Comparison of ENCODE assay signal across 21 cellular contexts in genomic region chr18:13139885-13140450, GRCh38.
DNase-seq lines count a peak whose midpoint lies in the region; ATAC-seq and TF ChIP-seq lines count a peak whose summit lies in the region.
"Had no signal": no experiment of that assay in that cellular context is flagged by ENCODE, and none has a peak within 500 bp of the region (broad histone marks: within the 10 kb centered on the region; RNA-seq: fewer than 3 reads in every experiment).

No MANE protein-coding gene starts in this region.

- no peak for ATAC-seq in activated CD8-positive, alpha-beta T cell treated with anti-CD3 and anti-CD28 coated beads for 36 hours
- ATAC-seq in activated CD8-positive, alpha-beta T cell treated with anti-CD3 and anti-CD28 coated beads, Interleukin-2, amount 10 ng/mL, durations not matched to agents 7 days and 5 days, result no peak
- no peak for ATAC-seq in Right ventricle myocardium superior (ENCODE audit: poor library complexity)
- ATAC-seq in activated CD4-positive, alpha-beta T cell treated with anti-CD3 and anti-CD28 coated beads for 36 hours, result no peak
- ATAC-seq: natural killer cell treated with Interleukin-12 subunit alpha and Interleukin-12 subunit beta and Interleukin-15 and Interleukin-18, amount 100 ng/mL, for 72 hours had no signal

- no peaks in the 10 kb centered on the region for H3K27me3 Mint-ChIP-seq in activated CD8-positive, alpha-beta T cell treated with anti-CD3 and anti-CD28 coated beads for 36 hours
- no peaks in the 10 kb centered on the region for H3K27me3 Mint-ChIP-seq in activated CD8-positive, alpha-beta T cell treated with anti-CD3 and anti-CD28 coated beads, Interleukin-2, amount 10 ng/mL, durations not matched to agents 7 days and 5 days (ENCODE audit: low read depth)
- no peaks in the 10 kb centered on the region for H3K27me3 Mint-ChIP-seq in chondrocyte (ENCODE audit: low read depth)
- H3K27me3 Mint-ChIP-seq in type B pancreatic cell, result peaks cover 45% of the 10 kb centered on the region
- H3K27me3 Mint-ChIP-seq in activated T-cell treated with anti-CD3 and anti-CD28 coated beads, Interleukin-2, amount 50 U/mL, for 24 hours, result peaks cover 11% of the 10 kb centered on the region
- peaks cover 2% of the 10 kb centered on the region for H3K27me3 Mint-ChIP-seq in activated CD4-positive, alpha-beta T cell treated with anti-CD3 and anti-CD28 coated beads for 36 hours

- H3K36me3 Mint-ChIP-seq in activated CD8-positive, alpha-beta T cell treated with anti-CD3 and anti-CD28 coated beads for 36 hours (ENCODE audit: low read depth), result peaks cover 7% of the 10 kb centered on the region
- peaks cover 9% of the 10 kb centered on the region for H3K36me3 Mint-ChIP-seq in activated CD8-positive, alpha-beta T cell treated with anti-CD3 and anti-CD28 coated beads, Interleukin-2, amount 10 ng/mL, durations not matched to agents 7 days and 5 days (ENCODE audit: low read depth)
- H3K36me3 Mint-ChIP-seq in chondrocyte (ENCODE audit: low read depth) (no peaks in the 10 kb centered on the region), type B pancreatic cell (peaks cover 3% of the 10 kb centered on the region)
- peaks cover 4% of the 10 kb centered on the region for H3K36me3 Mint-ChIP-seq in activated T-cell treated with anti-CD3 and anti-CD28 coated beads, Interleukin-2, amount 50 U/mL, for 24 hours (ENCODE audit: low read depth)
- peaks cover 3% of the 10 kb centered on the region for H3K36me3 Mint-ChIP-seq in activated CD4-positive, alpha-beta T cell treated with anti-CD3 and anti-CD28 coated beads for 36 hours (ENCODE audit: low read depth)

- no peak overlapping the region for H3K27ac Mint-ChIP-seq in activated CD8-positive, alpha-beta T cell treated with anti-CD3 and anti-CD28 coated beads for 36 hours
- H3K27ac Mint-ChIP-seq in activated CD8-positive, alpha-beta T cell treated with anti-CD3 and anti-CD28 coated beads, Interleukin-2, amount 10 ng/mL, durations not matched to agents 7 days and 5 days, result no peak overlapping the region
- H3K27ac Mint-ChIP-seq in chondrocyte (ENCODE audit: unreplicated experiment) (no peak overlapping the region), type B pancreatic cell (no peak overlapping the region)
- no peak overlapping the region for H3K27ac Mint-ChIP-seq in activated T-cell treated with anti-CD3 and anti-CD28 coated beads, Interleukin-2, amount 50 U/mL, for 24 hours
- no peak overlapping the region for H3K27ac Mint-ChIP-seq in activated CD4-positive, alpha-beta T cell treated with anti-CD3 and anti-CD28 coated beads for 36 hours
- H3K27ac Mint-ChIP-seq: immature natural killer cell; natural killer cell treated with Interleukin-12 subunit alpha and Interleukin-12 subunit beta and Interleukin-15 and Interleukin-18, amount 100 ng/mL, for 72 hours had no signal

- CTCF ChIA-PET in activated CD8-positive, alpha-beta T cell treated with anti-CD3 and anti-CD28 coated beads for 36 hours (lab: Charles Lee), result interaction anchor here (0.9 to 1.8 kb wide), 5 partner anchors 18 to 76 kb away, joined by 3 to 12 read pairs (median 3); no protein-coding TSS in a partner anchor
- CTCF ChIA-PET in activated CD8-positive, alpha-beta T cell treated with anti-CD3 and anti-CD28 coated beads, Interleukin-2, amount 10 ng/mL, durations not matched to agents 7 days and 5 days (lab: Charles Lee), result interaction anchor here (2.8 kb wide), 1 partner anchor 19 kb away, joined by 23 read pairs; no protein-coding TSS in a partner anchor
- CTCF ChIA-PET in activated CD4-positive, alpha-beta T cell treated with anti-CD3 and anti-CD28 coated beads for 36 hours (lab: Charles Lee), result interaction anchor here (0.6 to 1.3 kb wide), 4 partner anchors 18 to 145 kb away, joined by 3 to 5 read pairs (median 4); no protein-coding TSS in a partner anchor

- H3K9me3 Mint-ChIP-seq in activated CD8-positive, alpha-beta T cell treated with anti-CD3 and anti-CD28 coated beads for 36 hours, result peaks cover 18% of the 10 kb centered on the region
- H3K9me3 Mint-ChIP-seq in activated CD8-positive, alpha-beta T cell treated with anti-CD3 and anti-CD28 coated beads, Interleukin-2, amount 10 ng/mL, durations not matched to agents 7 days and 5 days (ENCODE audit: insufficient read depth), result peaks cover 24% of the 10 kb centered on the region
- peaks cover 6% of the 10 kb centered on the region for H3K9me3 Mint-ChIP-seq in chondrocyte (ENCODE audit: low read depth)
- H3K9me3 Mint-ChIP-seq in type B pancreatic cell, result peaks cover 5% of the 10 kb centered on the region
- H3K9me3 Mint-ChIP-seq in activated T-cell treated with anti-CD3 and anti-CD28 coated beads, Interleukin-2, amount 50 U/mL, for 24 hours, result peaks cover 5% of the 10 kb centered on the region
- no peaks in the 10 kb centered on the region for H3K9me3 Mint-ChIP-seq in activated CD4-positive, alpha-beta T cell treated with anti-CD3 and anti-CD28 coated beads for 36 hours (ENCODE audit: low read depth)

- H3K4me3 Mint-ChIP-seq in activated CD8-positive, alpha-beta T cell treated with anti-CD3 and anti-CD28 coated beads for 36 hours, result no peak overlapping the region
- H3K4me3 Mint-ChIP-seq in activated CD8-positive, alpha-beta T cell treated with anti-CD3 and anti-CD28 coated beads, Interleukin-2, amount 10 ng/mL, durations not matched to agents 7 days and 5 days, result no peak overlapping the region
- H3K4me3 Mint-ChIP-seq in chondrocyte (ENCODE audit: unreplicated experiment) (no peak overlapping the region), type B pancreatic cell (no peak overlapping the region)
- no peak overlapping the region for H3K4me3 Mint-ChIP-seq in activated T-cell treated with anti-CD3 and anti-CD28 coated beads, Interleukin-2, amount 50 U/mL, for 24 hours
- no peak overlapping the region for H3K4me3 Mint-ChIP-seq in activated CD4-positive, alpha-beta T cell treated with anti-CD3 and anti-CD28 coated beads for 36 hours
- H3K4me3 Mint-ChIP-seq: CD14-positive monocyte; immature natural killer cell; natural killer cell treated with Interleukin-12 subunit alpha and Interleukin-12 subunit beta and Interleukin-15 and Interleukin-18, amount 100 ng/mL, for 72 hours had no signal

- intact Hi-C loops in activated CD8-positive, alpha-beta T cell treated with anti-CD3 and anti-CD28 coated beads for 36 hours (cut with micrococcal nuclease), result no loop called here
- intact Hi-C loops in Right ventricle myocardium superior (cut with DNase I), result no loop called here
- intact Hi-C loops in activated CD4-positive, alpha-beta T cell treated with anti-CD3 and anti-CD28 coated beads for 36 hours (cut with DNase I, micrococcal nuclease), result loop anchor here (5.0 kb wide), 3 partner anchors 258 to 763 kb away; partner anchors contain the start of genes AFG3L2 (in 1 of the 2), CEP76 (in 1 of the 2), PSMG2 (in 1 of the 2) and PTPN2 (in 1 of the 2)

- DNase-seq in activated CD8-positive, alpha-beta T cell treated with anti-CD3 and anti-CD28 coated beads for 36 hours, result peak; percentile 18
- DNase-seq in activated CD8-positive, alpha-beta T cell treated with anti-CD3 and anti-CD28 coated beads, Interleukin-2, amount 10 ng/mL, durations not matched to agents 7 days and 5 days, result no peak
- DNase-seq in NCI-H2029 treated with DMSO at 0.1 percent for 48 hours (lab: John Stamatoyannopoulos, UW), result peak; percentile 2
- DNase-seq in chondrocyte (ENCODE audit: low spot score), result no peak
- no peak for DNase-seq in type B pancreatic cell (ENCODE audit: extremely low spot score, unreplicated experiment)
- DNase-seq in activated T-cell treated with anti-CD3 and anti-CD28 coated beads, Interleukin-2, amount 50 U/mL, for 24 hours, result no peak
- no peak for DNase-seq in Right ventricle myocardium superior
- no peak for DNase-seq in activated CD4-positive, alpha-beta T cell treated with anti-CD3 and anti-CD28 coated beads for 36 hours
- DNase-seq: activated CD4-positive, alpha-beta T cell treated with anti-CD3 and anti-CD28 coated beads for 48 hours; activated naive CD4-positive, alpha-beta T cell treated with anti-CD3 and anti-CD28 coated beads, Interleukin-2, amount 50 U/mL, for 16 hours; activated T-cell treated with anti-CD3 and anti-CD28 coated beads for 4 hours; cortex of kidney; esophagus squamous epithelium; glutamatergic neuron; immature natural killer cell; KG1; mammary epithelial cell; NCI-H1694; stimulated activated CD4-positive, alpha-beta T cell treated with anti-CD3 and anti-CD28 coated beads, Interleukin-4, amount 100 ng/mL, for 1 hour had no signal

- no peak for TF ChIP-seq CTCF in activated CD8-positive, alpha-beta T cell treated with anti-CD3 and anti-CD28 coated beads for 36 hours (IDR thresholded peaks at IDR 0.05)
- TF ChIP-seq CTCF in chondrocyte (IDR thresholded peaks at IDR 0.05) (peak; percentile 29), type B pancreatic cell (conservative IDR thresholded peaks at IDR 0.05) (no peak)

- POLR2A ChIA-PET in activated CD8-positive, alpha-beta T cell treated with anti-CD3 and anti-CD28 coated beads for 36 hours (lab: Charles Lee), result interaction anchor here (1.0 kb wide), 1 partner anchor 149 kb away, joined by 4 read pairs; the partner anchor contains the start of gene CEP192
- POLR2A ChIA-PET in activated CD8-positive, alpha-beta T cell treated with anti-CD3 and anti-CD28 coated beads, Interleukin-2, amount 10 ng/mL, durations not matched to agents 7 days and 5 days (lab: Charles Lee), result no interaction called here
- POLR2A ChIA-PET in activated CD4-positive, alpha-beta T cell treated with anti-CD3 and anti-CD28 coated beads for 36 hours (lab: Charles Lee), result no interaction called here

- peaks cover 29% of the 10 kb centered on the region for H3K4me1 Mint-ChIP-seq in activated CD8-positive, alpha-beta T cell treated with anti-CD3 and anti-CD28 coated beads for 36 hours (ENCODE audit: low read depth)
- H3K4me1 Mint-ChIP-seq in activated CD8-positive, alpha-beta T cell treated with anti-CD3 and anti-CD28 coated beads, Interleukin-2, amount 10 ng/mL, durations not matched to agents 7 days and 5 days (ENCODE audit: low read depth), result peaks cover 32% of the 10 kb centered on the region
- H3K4me1 Mint-ChIP-seq in chondrocyte (ENCODE audit: low read depth), result peaks cover 9% of the 10 kb centered on the region
- H3K4me1 Mint-ChIP-seq in type B pancreatic cell (ENCODE audit: unreplicated experiment), result peaks cover 4% of the 10 kb centered on the region
- H3K4me1 Mint-ChIP-seq in activated T-cell treated with anti-CD3 and anti-CD28 coated beads, Interleukin-2, amount 50 U/mL, for 24 hours (ENCODE audit: low read depth), result peaks cover 29% of the 10 kb centered on the region
- peaks cover 24% of the 10 kb centered on the region for H3K4me1 Mint-ChIP-seq in activated CD4-positive, alpha-beta T cell treated with anti-CD3 and anti-CD28 coated beads for 36 hours

Comparison
In these comparisons a context has a peak if more than half of its experiments do, and no peak if none do; other contexts are left out.
1. DNase-seq: peak in activated CD8-positive, alpha-beta T cell treated with anti-CD3 and anti-CD28 coated beads for 36 hours (single experiment) and NCI-H2029 treated with DMSO at 0.1 percent for 48 hours (single experiment); none in activated CD8-positive, alpha-beta T cell treated with anti-CD3 and anti-CD28 coated beads, Interleukin-2, amount 10 ng/mL, durations not matched to agents 7 days and 5 days (single experiment), chondrocyte (single experiment), type B pancreatic cell (single experiment), activated T-cell treated with anti-CD3 and anti-CD28 coated beads, Interleukin-2, amount 50 U/mL, for 24 hours (single experiment), Right ventricle myocardium superior (single experiment) and activated CD4-positive, alpha-beta T cell treated with anti-CD3 and anti-CD28 coated beads for 36 hours (single experiment).
2. intact Hi-C loops: an anchor here in activated CD4-positive, alpha-beta T cell treated with anti-CD3 and anti-CD28 coated beads for 36 hours (5.0 kb wide); none called in activated CD8-positive, alpha-beta T cell treated with anti-CD3 and anti-CD28 coated beads for 36 hours and Right ventricle myocardium superior.